Comparison of ENCODE assay signal across 10 cellular contexts in genomic region chr16:82016268-82016667, GRCh38. TPM values are rescaled to one million over a fixed set of nuclear protein-coding genes. Genes with fewer than 3 reads are reported as not detected.
DNase-seq lines count a peak whose midpoint lies in the region; ATAC-seq and TF ChIP-seq lines count a peak whose summit lies in the region.
"Had no signal": no experiment of that assay in that cellular context is flagged by ENCODE, and none has a peak within 500 bp of the region (broad histone marks: within the 10 kb centered on the region; RNA-seq: fewer than 3 reads in every experiment).

No MANE protein-coding gene starts in this region.

- DNase-seq in GM03348 (ENCODE audit: low spot score) (peak; percentile 50), MM.1S (peak; percentile 11), dermis blood vessel endothelial cell (peak; percentile 84), osteoblast (ENCODE audit: insufficient read length, low spot score, missing footprints) (peak; percentile 76), SKM-1 (lab: John Stamatoyannopoulos, UW; ENCODE audit: unreplicated experiment) (no peak), GM13977 (ENCODE audit: low spot score) (no peak)
- no peak for DNase-seq in T-helper 2 cell treated with Interferon-gamma antibody and Interleukin-4, amounts not matched to agents 5 μg/mL and 100 μg/mL, for 36 hours (ENCODE audit: low spot score)
- DNase-seq: activated CD8-positive, alpha-beta memory T cell treated with anti-CD3 and anti-CD28 coated beads, Interleukin-2, amount 50 U/mL, for 48 hours; NCI-H187 had no signal

- ATAC-seq in HG03571 (IDR thresholded peaks at IDR 0.05; ENCODE audit: unreplicated experiment), result no peak

- H3K4me1 Mint-ChIP-seq in T-helper 2 cell treated with Interferon-gamma antibody and Interleukin-4, amounts not matched to agents 5 μg/mL and 100 μg/mL, for 36 hours (ENCODE audit: low read depth), result peaks cover 4% of the 10 kb centered on the region

- no peaks in the 10 kb centered on the region for H3F3A ChIP-seq in MM.1S (ENCODE audit: insufficient read depth, low read length)

- H4K20me1 ChIP-seq in MM.1S (ENCODE audit: insufficient read depth, low read length) (no peaks in the 10 kb centered on the region), osteoblast (ENCODE audit: insufficient read depth, low read length) (no peaks in the 10 kb centered on the region)

- H3K4me1 ChIP-seq in MM.1S (ENCODE audit: low read length), result peaks cover 9% of the 10 kb centered on the region; the same call in 1 of the 2 replicates
- H3K4me1 ChIP-seq in osteoblast (ENCODE audit: insufficient read depth, low read length), result peaks cover 4% of the 10 kb centered on the region

- H3K79me2 ChIP-seq in MM.1S (ENCODE audit: low read length) (no peaks in the 10 kb centered on the region), osteoblast (ENCODE audit: insufficient read depth, low read length) (no peaks in the 10 kb centered on the region)

- no peaks in the 10 kb centered on the region for H3K27me3 ChIP-seq in MM.1S (replicated peaks; ENCODE audit: insufficient read depth, low read length)
- peaks cover 17% of the 10 kb centered on the region for H3K27me3 ChIP-seq in osteoblast (ENCODE audit: insufficient read depth, low read length)

- H3K9me2 ChIP-seq in MM.1S (replicated peaks; ENCODE audit: insufficient read depth, low read length), result no peaks in the 10 kb centered on the region

- no peak overlapping the region for H3K27ac Mint-ChIP-seq in T-helper 2 cell treated with Interferon-gamma antibody and Interleukin-4, amounts not matched to agents 5 μg/mL and 100 μg/mL, for 36 hours

- no peak overlapping the region for H3K4me3 Mint-ChIP-seq in T-helper 2 cell treated with Interferon-gamma antibody and Interleukin-4, amounts not matched to agents 5 μg/mL and 100 μg/mL, for 36 hours

- H3K36me3 Mint-ChIP-seq in T-helper 2 cell treated with Interferon-gamma antibody and Interleukin-4, amounts not matched to agents 5 μg/mL and 100 μg/mL, for 36 hours (ENCODE audit: low read depth), result peaks cover 3% of the 10 kb centered on the region

- peaks cover 9% of the 10 kb centered on the region for H3K27me3 Mint-ChIP-seq in T-helper 2 cell treated with Interferon-gamma antibody and Interleukin-4, amounts not matched to agents 5 μg/mL and 100 μg/mL, for 36 hours (ENCODE audit: low read depth)

- H3K36me3 ChIP-seq in MM.1S (replicated peaks; ENCODE audit: insufficient read depth, low read length), result no peaks in the 10 kb centered on the region
- no peaks in the 10 kb centered on the region for H3K36me3 ChIP-seq in osteoblast (ENCODE audit: insufficient read depth, low read length)

- TF ChIP-seq CTCF in MM.1S (IDR thresholded peaks at IDR 0.05; ENCODE audit: low read length) (peak; percentile 33), osteoblast (IDR thresholded peaks at IDR 0.05; ENCODE audit: extremely low read depth, low read depth, low read length) (peak; percentile 31), GM13977 (IDR thresholded peaks at IDR 0.05; ENCODE audit: extremely low read depth, insufficient read depth, missing control alignments) (no peak)

- H3K4me2 ChIP-seq in MM.1S (ENCODE audit: low read depth, low read length) (peak overlapping the region; percentile 37; the same call in 1 of the 2 replicates), osteoblast (ENCODE audit: insufficient read depth, low read length) (peak overlapping the region; percentile 49)

- H3K4me3 ChIP-seq in MM.1S (ENCODE audit: low read length) (no peak overlapping the region), osteoblast (ENCODE audit: insufficient read depth, low read length) (peak overlapping the region; percentile 32)

- no peak overlapping the region for H3K9ac ChIP-seq in MM.1S (ENCODE audit: low read length)

- no peak overlapping the region for H2AFZ ChIP-seq in MM.1S (ENCODE audit: low read length)
- no peak overlapping the region for H2AFZ ChIP-seq in osteoblast (ENCODE audit: low read length)

- in situ Hi-C loops in GM13977 (cut with MboI; ENCODE audit: low pct_unique_long_range_greater_than_20kb, low sequenced_read_pairs, unreplicated experiment), result no loop called here

- H3K9me3 Mint-ChIP-seq in T-helper 2 cell treated with Interferon-gamma antibody and Interleukin-4, amounts not matched to agents 5 μg/mL and 100 μg/mL, for 36 hours, result peaks cover 14% of the 10 kb centered on the region

- H3K27ac ChIP-seq in MM.1S (ENCODE audit: low read length) (no peak overlapping the region), osteoblast (ENCODE audit: low read depth, low read length) (no peak overlapping the region)

- no peaks in the 10 kb centered on the region for H3K9me3 ChIP-seq in MM.1S (replicated peaks; ENCODE audit: insufficient read depth, low read length)
- no peaks in the 10 kb centered on the region for H3K9me3 ChIP-seq in osteoblast (ENCODE audit: low read depth, low read length)

RNA-seq across cellular contexts. Expression of gene SDR42E1, which starts 5.0 kb away (rescaled TPM):
- total RNA-seq in dermis blood vessel endothelial cell (8.7 and 10.5 TPM in 2 replicates), osteoblast (0.29 and 1.4 TPM in 2 replicates)

RNA-seq across cellular contexts. Expression of gene HSD17B2, which starts 18.8 kb away (rescaled TPM):
- 181 and 215 TPM in 2 replicates for total RNA-seq in dermis blood vessel endothelial cell
- not detected in 2 replicates for total RNA-seq in osteoblast

Comparison
In these comparisons a context has a peak if more than half of its experiments do, and no peak if none do; other contexts are left out.
1. DNase-seq: peak in GM03348 (single experiment), MM.1S (single experiment), dermis blood vessel endothelial cell (single experiment) and osteoblast (single experiment); none in T-helper 2 cell treated with Interferon-gamma antibody and Interleukin-4, amounts not matched to agents 5 μg/mL and 100 μg/mL, for 36 hours (single experiment), SKM-1 (single experiment) and GM13977 (single experiment).
2. RNA of gene HSD17B2, which starts 18.8 kb away (total RNA-seq): 181 to 215 TPM in dermis blood vessel endothelial cell; not detected in osteoblast; every median in the first group is over 100 times any median in the second.